ENCODE assay signal across 8 cellular contexts in genomic region chr18:50281295-50281971, GRCh38. TPM values are rescaled to one million over a fixed set of nuclear protein-coding genes. Genes with fewer than 3 reads are reported as not detected.
DNase-seq lines count a peak whose midpoint lies in the region; ATAC-seq, FAIRE-seq and TF ChIP-seq lines count a peak whose summit lies in the region.

Gene MBD1, minus strand, starts transcription at chr18:50281523. Its CDS starts 1,531 bp downstream, at chr18:50279992.

- 0 to 2% (median 1%) methylated on average over 25 to 63 of the region's 63 CpGs for WGBS in adrenal gland, 4 donors

- peaks cover 0 to 46% of the 10 kb centered on the region in 2 donors for H3K36me3 ChIP-seq in adrenal gland (replicated peaks in 1 of 2)

- peaks cover 23 to 33% of the 10 kb centered on the region in 2 donors for H3K4me1 ChIP-seq in adrenal gland (replicated peaks in 1 of 2)

- TF ChIP-seq POLR2A in GM12892 (IDR thresholded peaks at IDR 0.05; ENCODE audit: low read depth, low read length) (peak; percentile 98), adrenal gland (IDR thresholded peaks at IDR 0.05) (peak; percentile 86 to 95)

- peak; percentile 100 for FAIRE-seq in GM12892 (lab: Jason Lieb, UNC)

- peak; percentile 97 for DNase-seq in GM12892 (ENCODE audit: insufficient read length)
- DNase-seq in NCI-H146 (lab: John Stamatoyannopoulos, UW): peak; percentile 100
- peak; percentile 96 to 99 (median 96) for DNase-seq in T-helper 1 cell
- peak; percentile 97 to 99 (median 98) for DNase-seq in adrenal gland
- DNase-seq in cardiac septum (ENCODE audit: low spot score): peak; percentile 99
- peak; percentile 99 for DNase-seq in pons (ENCODE audit: low spot score)
- peak; percentile 96 for DNase-seq in type B pancreatic cell (ENCODE audit: extremely low spot score, unreplicated experiment)

- H3K27me3 Mint-ChIP-seq in type B pancreatic cell: no peaks in the 10 kb centered on the region

- H3K27me3 ChIP-seq in adrenal gland: no peaks in the 10 kb centered on the region

- peak; percentile 94 for ATAC-seq in HG02852 (IDR thresholded peaks at IDR 0.05; ENCODE audit: unreplicated experiment)

- peak; percentile 13 to 50 (median 34) for TF ChIP-seq CTCF in adrenal gland (IDR thresholded peaks at IDR 0.05)
- peak; percentile 42 for TF ChIP-seq CTCF in type B pancreatic cell (conservative IDR thresholded peaks at IDR 0.05)

- H3K4me3 Mint-ChIP-seq in type B pancreatic cell: peak within 1 kb of the TSS; percentile 98

- peak within 1 kb of the TSS; percentile 74 to 96 (median 91) for H3K27ac ChIP-seq in adrenal gland

- H3K9me3 Mint-ChIP-seq in type B pancreatic cell: no peaks in the 10 kb centered on the region

- intact Hi-C loops in adrenal gland (cut with DNase I) (no loop called here), cardiac septum (cut with DNase I) (loop anchor here (2.0 to 10.0 kb wide), 3 partner anchors 93 to 787 kb away; partner anchors contain the start of genes RPL17 and SKA1)

- H3K4me3 ChIP-seq in adrenal gland: peak within 1 kb of the TSS; percentile 44 to 94 (median 81)

- peak within 1 kb of the TSS; percentile 95 for H3K27ac Mint-ChIP-seq in type B pancreatic cell

- H3K4me1 Mint-ChIP-seq in type B pancreatic cell (ENCODE audit: unreplicated experiment): peaks cover 26% of the 10 kb centered on the region

- H3K9me3 ChIP-seq in adrenal gland (replicated peaks in 1 of 3): no peaks in the 10 kb centered on the region

- H3K36me3 Mint-ChIP-seq in type B pancreatic cell: peaks cover 33% of the 10 kb centered on the region

RNA-seq across cellular contexts. Expression of gene MBD1, which starts in this region (rescaled TPM):
- polyA plus RNA-seq in GM12892 (2012; ENCODE audit: missing spikeins): 47.7 TPM
- 100 to 1,000 TPM in 2 of 8 donors, 10 to 100 TPM in 6; 51.8 to 156 (median 80.7) TPM for total RNA-seq in adrenal gland
- polyA plus RNA-seq in adrenal gland: 10 to 100 TPM; 46.2 to 64.3 (median 46.3) TPM
- total RNA-seq in cardiac septum: 54.4 TPM
- total RNA-seq in type B pancreatic cell (ENCODE audit: low replicate concordance): 66.3 and 81.9 TPM in 2 replicates

Comparison
In these comparisons a context has a peak if more than half of its experiments do, and no peak if none do; other contexts are left out.
1. Peak in every context shown above with its lines: DNase-seq, ATAC-seq, H3K4me3 ChIP-seq and H3K27ac ChIP-seq.